Comparison of ENCODE assay signal across 8 cellular contexts in genomic region chr1:202159534-202160371, GRCh38.
A peak's percentile ranks its signal among the peaks of the same experiment; 100 is the strongest.
DNase-seq lines count a peak whose midpoint lies in the region; FAIRE-seq and TF ChIP-seq lines count a peak whose summit lies in the region.

No MANE protein-coding gene starts in this region.

- TF ChIP-seq POLR2A in H54 (IDR thresholded peaks at IDR 0.05; ENCODE audit: low read depth, low read length) = no peak

- DNase-seq in GM12865 (ENCODE audit: low read depth) (peak; percentile 81), NOMO-1 treated with DMSO at 0.1 percent for 48 hours (lab: John Stamatoyannopoulos, UW; ENCODE audit: unreplicated experiment) (peak; percentile 61), H54 (ENCODE audit: insufficient read length, low spot score) (no peak), cortex of kidney (lab: John Stamatoyannopoulos, UW) (no peak), D341Med (ENCODE audit: low spot score) (no peak)
- DNase-seq in activated gamma-delta T cell treated with anti-CD3 and anti-CD28 coated beads, Interleukin-2, amount 50 U/mL, for 16 hours (ENCODE audit: low read depth) = peak; percentile 40
- DNase-seq in stimulated activated CD4-positive, alpha-beta T cell treated with anti-CD3 and anti-CD28 coated beads, Interleukin-12 subunit alpha, Interleukin-12 subunit beta, amount 100 ng/mL, for 48 hours (ENCODE audit: low read depth in 2 of 3, low spot score in 1 of 3) = peak in 2 of 3 donors; percentile 56 to 61
- no peak for DNase-seq in central memory CD4-positive, alpha-beta T cell

- H3K4me3 ChIP-seq in GM12865 (ENCODE audit: low read depth, low read length) = peak overlapping the region; percentile 82

- TF ChIP-seq CTCF in GM12865 (IDR thresholded peaks at IDR 0.05; ENCODE audit: insufficient read depth, low read depth, low read length, missing control alignments) = no peak

- FAIRE-seq in H54 (lab: Jason Lieb, UNC) = no peak

Comparison
In these comparisons a context has a peak if more than half of its experiments do, and no peak if none do; other contexts are left out.
1. DNase-seq: peak in GM12865 (single experiment), NOMO-1 treated with DMSO at 0.1 percent for 48 hours (single experiment), activated gamma-delta T cell treated with anti-CD3 and anti-CD28 coated beads, Interleukin-2, amount 50 U/mL, for 16 hours (single experiment) and stimulated activated CD4-positive, alpha-beta T cell treated with anti-CD3 and anti-CD28 coated beads, Interleukin-12 subunit alpha, Interleukin-12 subunit beta, amount 100 ng/mL, for 48 hours (2 of 3); none in central memory CD4-positive, alpha-beta T cell (single experiment), H54 (single experiment), cortex of kidney (single experiment) and D341Med (single experiment).